In the genomic region with DNA sequence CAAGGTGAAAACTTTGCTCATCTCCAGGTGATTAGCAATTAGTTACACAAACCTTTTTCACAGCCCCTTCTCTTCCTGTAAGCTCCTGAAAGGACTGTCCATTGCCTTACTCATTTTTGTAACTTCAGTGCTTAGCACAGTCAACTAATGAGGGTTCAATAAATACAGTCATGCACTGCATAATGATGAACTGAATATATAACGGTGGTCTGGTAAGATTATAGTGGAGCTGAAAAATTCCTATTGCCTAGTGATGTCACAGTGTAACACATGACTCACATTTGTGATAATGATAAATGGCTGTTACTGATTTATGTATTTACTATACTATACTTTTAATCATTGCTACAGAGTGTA, we compare ENCODE assay signal across 20 cellular contexts.
"Had no signal": no experiment of that assay in that cellular context is flagged by ENCODE, and none has a peak within 500 bp of the region (broad histone marks: within the 10 kb centered on the region; RNA-seq: fewer than 3 reads in every experiment).

No MANE protein-coding gene starts in this region.

- H3K4me3 Mint-ChIP-seq: activated CD8-positive, alpha-beta T cell treated with anti-CD3 and anti-CD28 coated beads, Interleukin-2, amount 10 ng/mL, durations not matched to agents 7 days and 5 days; activated naive CD4-positive, alpha-beta T cell treated with anti-CD3 and anti-CD28 coated beads, Interleukin-2, amount 50 U/mL, for 24 hours had no signal

- H3K36me3 ChIP-seq: cardiac muscle cell had no signal

- H3K27me3 Mint-ChIP-seq: activated naive CD4-positive, alpha-beta T cell treated with anti-CD3 and anti-CD28 coated beads, Interleukin-2, amount 50 U/mL, for 24 hours had no signal

- ATAC-seq: activated CD8-positive, alpha-beta T cell treated with anti-CD3 and anti-CD28 coated beads, Interleukin-2, amount 10 ng/mL, durations not matched to agents 7 days and 5 days had no signal

- H3K27me3 ChIP-seq: brain microvascular endothelial cell, cardiac muscle cell, MG63 had no signal

- H3K27ac ChIP-seq: brain microvascular endothelial cell, cardiac muscle cell, VCaP had no signal

- H3K4me1 Mint-ChIP-seq: activated naive CD4-positive, alpha-beta T cell treated with anti-CD3 and anti-CD28 coated beads, Interleukin-2, amount 50 U/mL, for 24 hours had no signal

- H3K9me3 Mint-ChIP-seq: activated naive CD4-positive, alpha-beta T cell treated with anti-CD3 and anti-CD28 coated beads, Interleukin-2, amount 50 U/mL, for 24 hours had no signal

- DNase-seq: activated CD4-positive, alpha-beta T cell treated with anti-CD3 and anti-CD28 coated beads for 4 hours; activated CD4-positive, CD25-positive, alpha-beta regulatory T cell; activated CD8-positive, alpha-beta T cell treated with anti-CD3 and anti-CD28 coated beads, Interleukin-2, amount 10 ng/mL, durations not matched to agents 7 days and 5 days; activated effector memory CD4-positive, alpha-beta T cell treated with Interleukin-2 at 50 U/mL for 16 hours; activated naive CD4-positive, alpha-beta T cell; brain microvascular endothelial cell; MG63; NCI-H1092 treated with DMSO at 0.1 percent for 48 hours; NCI-H1417 treated with DMSO at 0.1 percent for 48 hours; NCI-H1694 treated with DMSO at 0.1 percent for 48 hours; NCI-H2029 treated with DMSO at 0.1 percent for 48 hours; NCI-H345; NCI-H510A treated with DMSO at 0.1 percent for 48 hours; NCI-H69; SIG-M5; T-helper 2 cell; T1000 had no signal

- H3K9me3 ChIP-seq: MG63 had no signal

- H3K4me3 ChIP-seq: cardiac muscle cell, MG63 had no signal

- H3K27ac Mint-ChIP-seq: activated CD8-positive, alpha-beta T cell treated with anti-CD3 and anti-CD28 coated beads, Interleukin-2, amount 10 ng/mL, durations not matched to agents 7 days and 5 days had no signal
